8 cellular contexts compared by ENCODE assay signal in genomic region chr5:147822686-147823491, GRCh38. TPM values are rescaled to one million over a fixed set of nuclear protein-coding genes. Genes with fewer than 3 reads are reported as not detected.
DNase-seq lines count a peak whose midpoint lies in the region; ATAC-seq, FAIRE-seq and TF ChIP-seq lines count a peak whose summit lies in the region.

No MANE protein-coding gene starts in this region.

- TF ChIP-seq POLR2A in GM12892 (IDR thresholded peaks at IDR 0.05; ENCODE audit: low read depth, low read length) = no peak

- no peak overlapping the region for H3K27ac Mint-ChIP-seq in stimulated activated effector memory CD8-positive, alpha-beta T cell treated with anti-CD3 and anti-CD28 coated beads, Interleukin-12 subunit alpha, Interleukin-12 subunit beta, amount 100 ng/mL, for 72 hours

- no peaks in the 10 kb centered on the region for H3K9me3 ChIP-seq in SK-N-SH

- no peaks in the 10 kb centered on the region for H3F3A ChIP-seq in SK-N-SH (replicated peaks; ENCODE audit: insufficient read depth)

- H3K4me3 Mint-ChIP-seq in stimulated activated effector memory CD8-positive, alpha-beta T cell treated with anti-CD3 and anti-CD28 coated beads, Interleukin-12 subunit alpha, Interleukin-12 subunit beta, amount 100 ng/mL, for 72 hours = no peak overlapping the region

- peak; percentile 9 for DNase-seq in AG08395 (ENCODE audit: low spot score)
- DNase-seq in GM12892 (ENCODE audit: insufficient read length) = peak; percentile 1
- DNase-seq in NCI-H1105 (lab: John Stamatoyannopoulos, UW) = peak; percentile 40
- DNase-seq in SK-N-SH = peak; percentile 48
- DNase-seq in central memory CD4-positive, alpha-beta T cell = peak; percentile 4
- peak; percentile 60 for DNase-seq in kidney tubule cell (ENCODE audit: low spot score)
- DNase-seq in stimulated activated effector memory CD8-positive, alpha-beta T cell treated with anti-CD3 and anti-CD28 coated beads, Interleukin-12 subunit alpha, Interleukin-12 subunit beta, amount 100 ng/mL, for 72 hours (ENCODE audit: low spot score in 2 of 2) = peak in 1 of 2 donors; percentile 54

- peak; percentile 83 for ATAC-seq in HG02678 (IDR thresholded peaks at IDR 0.05; ENCODE audit: unreplicated experiment)
- ATAC-seq in stimulated activated effector memory CD8-positive, alpha-beta T cell treated with anti-CD3 and anti-CD28 coated beads, Interleukin-12 subunit alpha, Interleukin-12 subunit beta, amount 100 ng/mL, for 72 hours = peak; percentile 86

- peak; percentile 99 for TF ChIP-seq CTCF in SK-N-SH (IDR thresholded peaks at IDR 0.05)

- H2AFZ ChIP-seq in SK-N-SH (ENCODE audit: low read depth) = no peak overlapping the region

- CTCF ChIA-PET in SK-N-SH (lab: Yijun Ruan, JAX) = interaction anchor here (0.5 to 6.1 kb wide), 69 partner anchors 9 to 580 kb away, joined by 3 to 257 read pairs (median 6); partner anchors contain the start of genes JAKMIP2 and SPINK1

- H3K9me3 Mint-ChIP-seq in stimulated activated effector memory CD8-positive, alpha-beta T cell treated with anti-CD3 and anti-CD28 coated beads, Interleukin-12 subunit alpha, Interleukin-12 subunit beta, amount 100 ng/mL, for 72 hours = no peaks in the 10 kb centered on the region

- no peaks in the 10 kb centered on the region for H3K79me2 ChIP-seq in SK-N-SH (ENCODE audit: insufficient read depth)

- POLR2A ChIA-PET in SK-N-SH (lab: Yijun Ruan, JAX) = interaction anchor here (0.7 kb wide), 1 partner anchor 195 kb away, joined by 3 read pairs; no protein-coding TSS in a partner anchor

- no peaks in the 10 kb centered on the region for H4K20me1 ChIP-seq in SK-N-SH (ENCODE audit: insufficient read depth)

- peak; percentile 100 for TF ChIP-seq RAD21 in SK-N-SH (IDR thresholded peaks at IDR 0.05; ENCODE audit: low read length)

- peak; percentile 72 for FAIRE-seq in GM12892 (lab: Jason Lieb, UNC)

- H3K4me2 ChIP-seq in SK-N-SH = no peak overlapping the region

- no peak for TF ChIP-seq EP300 in SK-N-SH (IDR thresholded peaks at IDR 0.05; ENCODE audit: borderline replicate concordance in 1 of 2, low read depth in 1 of 2, low read length in 1 of 2)

- H3K9ac ChIP-seq in SK-N-SH = no peak overlapping the region

- H3K4me1 Mint-ChIP-seq in stimulated activated effector memory CD8-positive, alpha-beta T cell treated with anti-CD3 and anti-CD28 coated beads, Interleukin-12 subunit alpha, Interleukin-12 subunit beta, amount 100 ng/mL, for 72 hours = no peaks in the 10 kb centered on the region

- peak overlapping the region in 1 of 2 experiments; percentile 42; a peak in 1 of 4 replicates for H3K4me3 ChIP-seq in SK-N-SH (ENCODE audit: low read depth in 2 of 2, low read length in 1 of 2)

- no peaks in the 10 kb centered on the region for H3K36me3 Mint-ChIP-seq in stimulated activated effector memory CD8-positive, alpha-beta T cell treated with anti-CD3 and anti-CD28 coated beads, Interleukin-12 subunit alpha, Interleukin-12 subunit beta, amount 100 ng/mL, for 72 hours

- H3K27me3 ChIP-seq in SK-N-SH (ENCODE audit: insufficient read depth) = no peaks in the 10 kb centered on the region

- H3K27ac ChIP-seq in SK-N-SH (ENCODE audit: low read depth in 2 of 2, low read length in 1 of 2) = no peak overlapping the region

- 0% methylated on average over 4 of the region's 4 CpGs for whole genome bisulfite sequencing in SK-N-SH (ENCODE audit: low lambda C conversion rate)

- H3K36me3 ChIP-seq in SK-N-SH (replicated peaks in 1 of 2; ENCODE audit: control insufficient read depth in 1 of 2, insufficient read depth in 2 of 2, low read length in 1 of 2) = no peaks in the 10 kb centered on the region

- no peaks in the 10 kb centered on the region for H3K9me2 ChIP-seq in SK-N-SH

- peaks cover 0 to 8% of the 10 kb centered on the region in 2 experiments; a peak in 1 of 4 replicates for H3K4me1 ChIP-seq in SK-N-SH (ENCODE audit: control insufficient read depth in 1 of 2, insufficient read depth in 2 of 2, low read depth in 1 of 2, low read length in 1 of 2)

TF ChIP-seq in SK-N-SH, 30 proteins besides CTCF, POLR2A, EP300 and RAD21:
- TF ChIP-seq REST (IDR thresholded peaks at IDR 0.05; ENCODE audit: low read depth, low read length) = no peak
- TF ChIP-seq FOXJ3 (CRISPR knock-in tag; IDR thresholded peaks at IDR 0.05) = no peak
- no peak for TF ChIP-seq RXRA (IDR thresholded peaks at IDR 0.05; ENCODE audit: borderline replicate concordance, low read depth)
- peak; percentile 61; the same call in 1 of the 2 replicates for TF ChIP-seq YY1 (IDR thresholded peaks at IDR 0.05; ENCODE audit: low read depth)
- TF ChIP-seq CHD2 (IDR thresholded peaks at IDR 0.05; ENCODE audit: low read length, partially characterized antibody) = no peak
- TF ChIP-seq FOXM1 (IDR thresholded peaks at IDR 0.05; ENCODE audit: low read depth) = no peak
- TF ChIP-seq JUND (IDR thresholded peaks at IDR 0.05) = no peak
- TF ChIP-seq ELF1 (IDR thresholded peaks at IDR 0.05) = no peak
- TF ChIP-seq MXI1 (IDR thresholded peaks at IDR 0.05; ENCODE audit: low read depth, low read length) = no peak
- no peak for TF ChIP-seq TCF12 (IDR thresholded peaks at IDR 0.05)
- TF ChIP-seq SMC3 (IDR thresholded peaks at IDR 0.05; ENCODE audit: low read depth, low read length) = peak; percentile 98
- TF ChIP-seq EZH2phosphoT487 (IDR thresholded peaks at IDR 0.05; ENCODE audit: borderline replicate concordance, low read depth) = no peak
TF ChIP-seq in SK-N-SH: peak in this region for 2.

RNA-seq across cellular contexts. Expression of gene SPINK1, which starts 8.6 kb away (rescaled TPM):
- not detected for polyA plus RNA-seq in GM12892 (2012; ENCODE audit: missing spikeins)
- not detected in 2 replicates for polyA plus RNA-seq in SK-N-SH (2012; rRNA removed)
- polyA plus RNA-seq in SK-N-SH (2012; cell fraction: cytosol; rRNA removed) = not detected in 2 replicates
- not detected in 2 replicates for polyA plus RNA-seq in SK-N-SH (2012; cell fraction: nucleus; rRNA removed)

RNA-seq across cellular contexts. Expression of gene JAKMIP2, which starts 40.4 kb away (rescaled TPM):
- not detected for polyA plus RNA-seq in GM12892 (2012; ENCODE audit: missing spikeins)
- 1.8 and 2.1 TPM in 2 replicates for polyA plus RNA-seq in SK-N-SH (2012; rRNA removed)
- polyA plus RNA-seq in SK-N-SH (2012; cell fraction: cytosol; rRNA removed) = 1.6 and 2.3 TPM in 2 replicates
- polyA plus RNA-seq in SK-N-SH (2012; cell fraction: nucleus; rRNA removed) = 0.69 and 1.6 TPM in 2 replicates

RNA-seq across cellular contexts. Expression of gene SCGB3A2, which starts 55.6 kb away (rescaled TPM):
- not detected for polyA plus RNA-seq in GM12892 (2012; ENCODE audit: missing spikeins)
- polyA plus RNA-seq in SK-N-SH (2012; rRNA removed) = not detected in 2 replicates
- not detected in 2 replicates for polyA plus RNA-seq in SK-N-SH (2012; cell fraction: cytosol; rRNA removed)
- polyA plus RNA-seq in SK-N-SH (2012; cell fraction: nucleus; rRNA removed) = not detected in 2 replicates
